ENCODE assay signal across 1 cellular context in genomic region chr19:7373862-7374261, GRCh38.
TF ChIP-seq lines count a peak whose summit lies in the region.

No MANE protein-coding gene starts in this region.

TF ChIP-seq in K562, 482 proteins besides CTCF, POLR2A, EP300 and RAD21 (continued from another document and continues in another):
- TF ChIP-seq TSHZ1 (CRISPR knock-in tag; IDR thresholded peaks at IDR 0.05): no peak
- no peak for TF ChIP-seq SIN3A (IDR thresholded peaks at IDR 0.05; ENCODE audit: borderline replicate concordance in 2 of 2, control insufficient read depth in 1 of 2, low read depth in 2 of 2, low read length in 2 of 2)
- no peak for TF ChIP-seq FOXJ3 (CRISPR knock-in tag; IDR thresholded peaks at IDR 0.05)
- no peak for TF ChIP-seq CBX1 (IDR thresholded peaks at IDR 0.05; ENCODE audit: low read depth)
- TF ChIP-seq HOMEZ (CRISPR knock-in tag; IDR thresholded peaks at IDR 0.05): no peak
- TF ChIP-seq FOXM1 (IDR thresholded peaks at IDR 0.05; ENCODE audit: low read depth): no peak
- no peak for TF ChIP-seq FOXM1 (CRISPR knock-in tag; IDR thresholded peaks at IDR 0.05; ENCODE audit: low read depth)
- no peak for TF ChIP-seq CXXC5 (CRISPR knock-in tag; IDR thresholded peaks at IDR 0.05)
- no peak for TF ChIP-seq MEF2A (IDR thresholded peaks at IDR 0.05; ENCODE audit: control insufficient read depth, low read depth, low read length)
- no peak for TF ChIP-seq DMBX1 (CRISPR knock-in tag; IDR thresholded peaks at IDR 0.05; ENCODE audit: borderline replicate concordance)
- no peak for TF ChIP-seq TFAM (CRISPR knock-in tag; conservative IDR thresholded peaks at IDR 0.05)
- no peak for TF ChIP-seq LARP7 (IDR thresholded peaks at IDR 0.05)
- no peak for TF ChIP-seq ZBTB40 (IDR thresholded peaks at IDR 0.05)
- no peak for TF ChIP-seq ZBTB40 (CRISPR knock-in tag; IDR thresholded peaks at IDR 0.05)
- TF ChIP-seq MYNN (IDR thresholded peaks at IDR 0.05): no peak
- TF ChIP-seq MYNN (CRISPR knock-in tag; IDR thresholded peaks at IDR 0.05): no peak
- no peak for TF ChIP-seq THAP7 (CRISPR knock-in tag; IDR thresholded peaks at IDR 0.05)
- peak; percentile 62; the same call in 1 of the 2 replicates for TF ChIP-seq PBX2 (CRISPR knock-in tag; IDR thresholded peaks at IDR 0.05; ENCODE audit: low read depth)
- TF ChIP-seq PBX2 (tag; conservative IDR thresholded peaks at IDR 0.05; ENCODE audit: low read depth): peak; percentile 85
- TF ChIP-seq AFF1 (IDR thresholded peaks at IDR 0.05; ENCODE audit: low read depth in 1 of 2, partially characterized antibody in 2 of 2): no peak
- no peak for TF ChIP-seq E2F3 (CRISPR knock-in tag; IDR thresholded peaks at IDR 0.05)
- TF ChIP-seq ZBTB8A (IDR thresholded peaks at IDR 0.05; ENCODE audit: partially characterized antibody): no peak
- no peak for TF ChIP-seq ELF4 (CRISPR knock-in tag; IDR thresholded peaks at IDR 0.05)
- peak; percentile 25; the same call in 1 of the 2 replicates for TF ChIP-seq BCOR (IDR thresholded peaks at IDR 0.05)
- peak; percentile 93 for TF ChIP-seq FOSL1 (tag; conservative IDR thresholded peaks at IDR 0.05)
- peak; percentile 74 for TF ChIP-seq RAD51 (IDR thresholded peaks at IDR 0.05; ENCODE audit: borderline replicate concordance, low read depth)
- TF ChIP-seq PCBP1 (IDR thresholded peaks at IDR 0.05; ENCODE audit: low read depth, low read length, poor library complexity, severe bottlenecking): no peak
- no peak for TF ChIP-seq ZMIZ1 (IDR thresholded peaks at IDR 0.05; ENCODE audit: low read depth in 2 of 2, low read length in 2 of 2)
- TF ChIP-seq HEY1 (CRISPR knock-in tag; IDR thresholded peaks at IDR 0.05; ENCODE audit: borderline replicate concordance): no peak
